8 cellular contexts compared by ENCODE assay signal in the genomic region with DNA sequence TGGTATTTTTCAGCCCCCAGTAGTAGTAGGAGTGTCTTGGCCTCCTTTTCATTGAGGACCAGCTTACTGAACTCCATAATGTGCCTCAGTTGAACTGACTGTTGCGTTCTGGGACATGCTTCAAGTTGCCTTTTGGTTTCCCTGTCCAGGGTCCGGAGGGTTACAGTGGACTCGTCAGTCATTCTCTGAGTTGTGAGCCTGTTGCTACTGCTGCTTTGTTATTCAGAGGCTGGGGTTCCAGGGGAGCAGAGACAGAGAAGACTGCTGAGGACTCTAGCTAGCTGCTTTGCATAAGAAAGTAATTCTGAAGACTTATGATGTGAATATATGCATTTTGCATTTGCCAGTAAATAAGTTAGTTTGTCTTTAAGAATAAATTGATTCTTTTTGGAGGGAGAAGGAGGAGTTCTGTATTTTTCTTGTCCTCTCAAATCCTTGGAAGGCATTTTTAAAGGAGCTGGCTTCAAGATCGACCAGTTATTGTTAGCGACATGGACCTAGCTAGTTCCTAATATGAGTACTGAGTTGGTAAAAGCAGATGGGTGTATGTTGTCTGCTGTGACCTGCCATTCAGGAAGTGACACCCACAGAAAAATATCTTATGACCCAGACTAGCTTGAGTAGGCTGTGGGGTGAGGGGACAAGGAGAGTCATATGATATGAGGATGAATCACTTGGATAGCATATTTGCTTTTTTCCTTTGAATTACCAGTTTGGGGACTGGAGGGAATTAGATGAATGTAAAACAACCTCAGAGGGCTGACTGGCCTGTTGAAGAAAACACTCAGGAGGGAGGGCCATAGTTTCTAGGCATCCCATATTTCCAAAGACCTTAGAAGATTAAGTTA. TPM values are rescaled to one million over a fixed set of nuclear protein-coding genes. Genes with fewer than 3 reads are reported as not detected.
DNase-seq lines count a peak whose midpoint lies in the region; ATAC-seq and TF ChIP-seq lines count a peak whose summit lies in the region.

No MANE protein-coding gene starts in this region.

- peak overlapping the region; percentile 83 for H3K27ac ChIP-seq in HUES64 (ENCODE audit: low read depth, low read length)

- H3K27me3 ChIP-seq in HUES64 (ENCODE audit: insufficient read depth, low read length) = no peaks in the 10 kb centered on the region

- peak; percentile 86 for ATAC-seq in GM21526 (IDR thresholded peaks at IDR 0.05; ENCODE audit: low FRiP score, unreplicated experiment)

- H3K36me3 ChIP-seq in HUES64 (ENCODE audit: insufficient read depth, low read length) = peaks cover 53% of the 10 kb centered on the region

- peaks cover 18% of the 10 kb centered on the region for H3K4me1 ChIP-seq in HUES64 (ENCODE audit: insufficient read depth, low read length)

- H3K9ac ChIP-seq in HUES64 (ENCODE audit: low read depth, low read length) = no peak overlapping the region

- no peaks in the 10 kb centered on the region for H3K9me3 ChIP-seq in HUES64 (ENCODE audit: insufficient read depth, low read depth, low read length)

- 28% methylated on average over 5 of the region's 5 CpGs for WGBS in HUES64

- peak; percentile 96 for DNase-seq in DMS53 treated with DMSO at 0.1 percent for 48 hours (lab: John Stamatoyannopoulos, UW; ENCODE audit: unreplicated experiment)
- peak; percentile 19 for DNase-seq in activated CD8-positive, alpha-beta memory T cell treated with anti-CD3 and anti-CD28 coated beads, Interleukin-2, amount 50 U/mL, for 4 hours
- DNase-seq in fibroblast of pulmonary artery (ENCODE audit: low read depth) = peak; percentile 87
- peak; percentile 70 for DNase-seq in pons (ENCODE audit: low spot score)
- no peak for DNase-seq in ecto neural progenitor cell (ENCODE audit: low spot score)
- no peak for DNase-seq in NCI-H446 (lab: John Stamatoyannopoulos, UW)

- TF ChIP-seq CTCF in fibroblast of pulmonary artery (IDR thresholded peaks at IDR 0.05; ENCODE audit: low read length, missing control alignments) = no peak

- peak overlapping the region; percentile 9; the same call in 1 of the 2 replicates for H3K4me3 ChIP-seq in HUES64 (ENCODE audit: low read length)
- H3K4me3 ChIP-seq in fibroblast of pulmonary artery (replicated peaks; ENCODE audit: low read depth, low read length) = no peak overlapping the region

RNA-seq across cellular contexts. Expression of a gene that starts 8.3 kb away (rescaled TPM):
- polyA plus RNA-seq in HUES64 (2013, experiment 1 of 2) = 15.1 TPM
- 16.5 TPM for polyA plus RNA-seq in HUES64 (2013, experiment 2 of 2)

RNA-seq across cellular contexts. Expression of a gene that starts 15.5 kb away (rescaled TPM):
- 8.8 TPM for polyA plus RNA-seq in HUES64 (2013, experiment 1 of 2)
- polyA plus RNA-seq in HUES64 (2013, experiment 2 of 2) = 16.0 TPM

RNA-seq across cellular contexts. Expression of a gene that starts 38.3 kb away (rescaled TPM):
- 3.7 TPM for polyA plus RNA-seq in HUES64 (2013, experiment 1 of 2)
- polyA plus RNA-seq in HUES64 (2013, experiment 2 of 2) = 4.1 TPM

RNA-seq across cellular contexts. Expression of a gene that starts 59.3 kb away (rescaled TPM):
- not detected for polyA plus RNA-seq in HUES64 (2013, experiment 1 of 2)
- polyA plus RNA-seq in HUES64 (2013, experiment 2 of 2) = not detected

Comparison
In these comparisons a context has a peak if more than half of its experiments do, and no peak if none do; other contexts are left out.
1. DNase-seq: peak in DMS53 treated with DMSO at 0.1 percent for 48 hours (single experiment), activated CD8-positive, alpha-beta memory T cell treated with anti-CD3 and anti-CD28 coated beads, Interleukin-2, amount 50 U/mL, for 4 hours (single experiment), fibroblast of pulmonary artery (single experiment) and pons (single experiment); none in ecto neural progenitor cell (single experiment) and NCI-H446 (0 of 2).